Comparison of ENCODE assay signal across 19 cellular contexts in genomic region chr6:38095054-38095453, GRCh38.
DNase-seq lines count a peak whose midpoint lies in the region; ATAC-seq and TF ChIP-seq lines count a peak whose summit lies in the region.
"Had no signal": no experiment of that assay in that cellular context is flagged by ENCODE, and none has a peak within 500 bp of the region (broad histone marks: within the 10 kb centered on the region; RNA-seq: fewer than 3 reads in every experiment).

No MANE protein-coding gene starts in this region.

- POLR2A ChIA-PET in PC-9 (lab: Charles Lee; ENCODE audit: unreplicated experiment), result interaction anchor here (0.6 kb wide), 1 partner anchor 185 kb away, joined by 20 read pairs; no protein-coding TSS in a partner anchor

- CTCF ChIA-PET in PC-9 (lab: Charles Lee), result no interaction called here

- H3K27ac ChIP-seq in PC-9, result 0 out of 2 replicates have a peak overlapping the region, but pooled peaks have one; percentile 2
- H3K27ac ChIP-seq: SK-N-MC, VCaP had no signal

- BruUV-seq in PC-9 (replicated peaks; lab: Mats Ljungman, UMichigan), result no TSS peak

- no peaks in the 10 kb centered on the region for H3K79me2 ChIP-seq in PC-9 (ENCODE audit: low read depth)

- H3K36me3 Mint-ChIP-seq in type B pancreatic cell, result peaks cover 4% of the 10 kb centered on the region

- no peaks in the 10 kb centered on the region for H3K4me1 ChIP-seq in PC-9 (replicated peaks; ENCODE audit: insufficient read depth)

- no peaks in the 10 kb centered on the region for H3K27me3 Mint-ChIP-seq in type B pancreatic cell
- H3K27me3 Mint-ChIP-seq: CD4-positive, alpha-beta T cell had no signal

- no peaks in the 10 kb centered on the region for H3K9me3 ChIP-seq in PC-9 (ENCODE audit: insufficient read depth, low read depth)

- H3K4me3 ChIP-seq in PC-9 (no peak overlapping the region), epithelial cell of esophagus (ENCODE audit: low read length) (no peak overlapping the region)
- H3K4me3 ChIP-seq: SK-N-MC had no signal

- TF ChIP-seq CTCF in PC-9 (conservative IDR thresholded peaks at IDR 0.05) (no peak), epithelial cell of esophagus (IDR thresholded peaks at IDR 0.05; ENCODE audit: insufficient read depth, low read depth, low read length, missing control alignments) (no peak), omental fat pad (IDR thresholded peaks at IDR 0.05) (no peak), type B pancreatic cell (conservative IDR thresholded peaks at IDR 0.05) (no peak)

- H3K9me2 ChIP-seq in PC-9 (ENCODE audit: insufficient read depth), result no peaks in the 10 kb centered on the region

- H3K4me2 ChIP-seq in PC-9, result no peak overlapping the region

- no peak overlapping the region for H2AFZ ChIP-seq in PC-9

- no peaks in the 10 kb centered on the region for H3K36me3 ChIP-seq in PC-9 (ENCODE audit: low read depth)

- H3K4me3 Mint-ChIP-seq in type B pancreatic cell, result no peak overlapping the region
- H3K4me3 Mint-ChIP-seq: CD4-positive, alpha-beta T cell; nephron had no signal

- ATAC-seq in omental fat pad (ENCODE audit: low FRiP score), result peak; percentile 32
- ATAC-seq in HG03139 (IDR thresholded peaks at IDR 0.05; ENCODE audit: unreplicated experiment), result no peak
- ATAC-seq in HG03025 (IDR thresholded peaks at IDR 0.05; ENCODE audit: low FRiP score, unreplicated experiment), result no peak
- ATAC-seq: left ventricle myocardium superior, right cardiac atrium had no signal

- no peaks in the 10 kb centered on the region for H3K9me3 Mint-ChIP-seq in type B pancreatic cell
- H3K9me3 Mint-ChIP-seq: CD4-positive, alpha-beta T cell; nephron had no signal

- H3K27me3 ChIP-seq in PC-9 (ENCODE audit: insufficient read depth, low read depth), result no peaks in the 10 kb centered on the region

- no peak overlapping the region for H3K27ac Mint-ChIP-seq in type B pancreatic cell
- H3K27ac Mint-ChIP-seq: CD4-positive, alpha-beta T cell; nephron had no signal

- H4K20me1 ChIP-seq in PC-9 (ENCODE audit: insufficient read depth), result peaks cover 6% of the 10 kb centered on the region; the same call in 1 of the 2 replicates

- DNase-seq in COLO829 (ENCODE audit: low spot score) (peak; percentile 26), PC-9 (peak in 1 of 2 experiments; percentile 44), epithelial cell of esophagus (ENCODE audit: low read depth) (peak; percentile 34), omental fat pad (ENCODE audit: low spot score) (no peak), type B pancreatic cell (ENCODE audit: extremely low spot score, unreplicated experiment) (no peak), GM19238 (ENCODE audit: insufficient read length, low spot score) (no peak)
- DNase-seq: activated naive CD4-positive, alpha-beta T cell treated with Interleukin-2 at 50 U/mL for 16 hours; CD4-positive, alpha-beta T cell; GF-D8; left ventricle myocardium superior; NCI-H1105 treated with DMSO at 0.1 percent for 48 hours; NCI-H2227 treated with DMSO at 0.1 percent for 48 hours; right cardiac atrium; stimulated activated CD4-positive, alpha-beta T cell treated with anti-CD3 and anti-CD28 coated beads, Interleukin-4, amount 100 ng/mL, for 1 hour had no signal

- intact Hi-C loops in PC-9 (cut with micrococcal nuclease; ENCODE audit: unreplicated experiment), result no loop called here

- peaks cover 6% of the 10 kb centered on the region for H3K4me1 Mint-ChIP-seq in type B pancreatic cell (ENCODE audit: unreplicated experiment)

- H3F3A ChIP-seq in PC-9 (ENCODE audit: insufficient read depth, low read depth), result no peaks in the 10 kb centered on the region

Comparison
In these comparisons a context has a peak if more than half of its experiments do, and no peak if none do; other contexts are left out.
1. DNase-seq: peak in COLO829 (single experiment) and epithelial cell of esophagus (single experiment); none in omental fat pad (single experiment), type B pancreatic cell (single experiment) and GM19238 (single experiment).